20 cellular contexts compared by ENCODE assay signal in the genomic region with DNA sequence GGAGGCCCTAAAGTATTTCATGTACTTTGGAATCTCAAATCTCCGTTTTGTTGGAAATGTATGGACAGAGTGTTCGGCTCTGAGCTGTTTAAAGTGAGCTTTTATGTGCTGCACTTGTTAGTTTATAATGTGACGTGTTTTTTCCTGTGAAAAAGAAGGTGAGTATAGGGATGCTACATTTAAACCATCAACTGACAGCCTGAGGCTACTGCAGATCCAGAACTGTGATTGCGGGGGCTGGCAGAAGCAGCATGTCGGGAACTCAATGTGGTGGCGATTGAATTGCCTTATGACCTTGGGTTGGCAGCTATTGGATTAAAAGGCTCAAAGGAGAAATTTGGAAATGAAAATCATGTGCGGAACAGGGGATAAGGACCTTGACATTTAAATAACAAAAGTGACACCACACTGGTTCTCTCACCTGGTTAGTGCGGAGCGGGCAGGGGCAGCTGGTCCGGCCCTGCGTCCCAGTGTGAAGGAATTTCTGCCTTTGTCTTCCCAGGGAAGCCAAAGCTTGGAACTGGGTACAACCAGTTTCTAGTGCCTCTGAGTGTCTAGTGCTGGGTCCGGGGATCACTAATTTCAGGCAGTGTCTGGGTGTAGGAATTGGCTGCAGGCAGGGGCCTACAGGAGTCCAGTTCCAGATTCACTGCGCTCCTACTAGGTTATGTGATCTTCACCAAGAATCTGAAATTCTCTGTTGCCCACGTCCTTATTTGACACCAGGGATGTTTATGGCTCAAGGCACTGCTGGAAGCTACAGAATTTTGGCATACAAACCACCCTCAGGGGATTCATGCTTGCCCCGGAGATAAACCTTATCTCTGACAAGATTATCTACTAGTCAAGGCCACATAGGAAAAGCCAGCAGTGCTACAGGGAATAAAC.
DNase-seq lines count a peak whose midpoint lies in the region; ATAC-seq and TF ChIP-seq lines count a peak whose summit lies in the region.
"Had no signal": no experiment of that assay in that cellular context is flagged by ENCODE, and none has a peak within 500 bp of the region (broad histone marks: within the 10 kb centered on the region; RNA-seq: fewer than 3 reads in every experiment).

No MANE protein-coding gene starts in this region.

- H3K4ac ChIP-seq in neuronal stem cell (ENCODE audit: low read length), result no peak overlapping the region

- H4K20me1 ChIP-seq in Loucy (ENCODE audit: insufficient read depth, low read length, poor library complexity, severe bottlenecking), result no peaks in the 10 kb centered on the region
- H4K20me1 ChIP-seq: BLaER1 treated with 17β-estradiol and CSF1 and Interleukin-3, amounts not matched to agents 10 nM and 100 nM had no signal

- H3K9ac ChIP-seq in Loucy (ENCODE audit: low read depth, low read length, poor library complexity, severe bottlenecking) (peak overlapping the region; percentile 15), endodermal cell (ENCODE audit: extremely low read depth, low read length, poor library complexity, severe bottlenecking) (no peak overlapping the region), neuronal stem cell (ENCODE audit: low read depth, low read length, poor library complexity) (no peak overlapping the region)
- H3K9ac ChIP-seq: BLaER1 treated with 17β-estradiol and CSF1 and Interleukin-3, amounts not matched to agents 10 nM and 100 nM; parathyroid adenoma had no signal

- POLR2A ChIA-PET in A673 (lab: Charles Lee; ENCODE audit: low non-redundant PET), result no interaction called here
- POLR2A ChIA-PET in CD8-positive, alpha-beta T cell (lab: Charles Lee), result no interaction called here
- POLR2A ChIA-PET in T-cell (lab: Charles Lee), result no interaction called here
- POLR2A ChIA-PET in CD4-positive, alpha-beta T cell (lab: Charles Lee), result no interaction called here

- H3K27me3 ChIP-seq in A673 (replicated peaks; ENCODE audit: insufficient read depth, low read depth, low read length, poor library complexity) (no peaks in the 10 kb centered on the region), Loucy (ENCODE audit: insufficient read depth, low read length, poor library complexity, severe bottlenecking) (no peaks in the 10 kb centered on the region), endodermal cell (ENCODE audit: control insufficient read depth, insufficient read depth, low read length, poor library complexity, severe bottlenecking) (peaks cover 48% of the 10 kb centered on the region), neuronal stem cell (ENCODE audit: control insufficient read depth in 3 of 3, insufficient read depth in 3 of 3, low read depth in 1 of 3, low read length in 3 of 3) (peaks cover 0 to 10% (median 0%) of the 10 kb centered on the region in 3 experiments)
- no peaks in the 10 kb centered on the region for H3K27me3 ChIP-seq in CD8-positive, alpha-beta T cell (ENCODE audit: insufficient read depth, low read length)
- H3K27me3 ChIP-seq in CD4-positive, alpha-beta T cell (ENCODE audit: control insufficient read depth, insufficient read depth, low read length), result peaks cover 4% of the 10 kb centered on the region
- H3K27me3 ChIP-seq: BLaER1 treated with 17β-estradiol and CSF1 and Interleukin-3, amounts not matched to agents 10 nM and 100 nM had no signal

- BruUV-seq in A673 (replicated peaks; lab: Mats Ljungman, UMichigan), result no TSS peak

- H3F3A ChIP-seq in Loucy (ENCODE audit: low read depth), result peaks cover 11% of the 10 kb centered on the region

- H3K9me3 Mint-ChIP-seq in endodermal cell (no peaks in the 10 kb centered on the region), T-cell (no peaks in the 10 kb centered on the region)
- no peaks in the 10 kb centered on the region for H3K9me3 Mint-ChIP-seq in CD8-positive, alpha-beta T cell
- no peaks in the 10 kb centered on the region for H3K9me3 Mint-ChIP-seq in CD4-positive, alpha-beta T cell
- H3K9me3 Mint-ChIP-seq: activated CD4-positive, alpha-beta memory T cell treated with anti-CD3 and anti-CD28 coated beads, Interleukin-2, amount 10 ng/mL, durations not matched to agents 7 days and 5 days; naive thymus-derived CD8-positive, alpha-beta T cell had no signal

- H3K4me2 ChIP-seq in Loucy (ENCODE audit: low read depth, low read length, poor library complexity, severe bottlenecking) (peak overlapping the region; percentile 75), neuronal stem cell (ENCODE audit: insufficient read depth, low read length, poor library complexity, severe bottlenecking) (no peak overlapping the region)
- H3K4me2 ChIP-seq: A549; BLaER1 treated with 17β-estradiol and CSF1 and Interleukin-3, amounts not matched to agents 10 nM and 100 nM had no signal

- H3K4me1 Mint-ChIP-seq in endodermal cell (peaks cover 32% of the 10 kb centered on the region), T-cell (peaks cover 10 to 20% (median 10%) of the 10 kb centered on the region in 3 donors)
- peaks cover 16% of the 10 kb centered on the region for H3K4me1 Mint-ChIP-seq in CD8-positive, alpha-beta T cell (ENCODE audit: low read depth)
- peaks cover 12% of the 10 kb centered on the region for H3K4me1 Mint-ChIP-seq in CD4-positive, alpha-beta T cell (ENCODE audit: low read depth)

- intact Hi-C loops in A673 (cut with micrococcal nuclease; ENCODE audit: unreplicated experiment), result loop anchor here (10.0 kb wide), 1 partner anchor 240 kb away; a partner anchor contains a TSS
- intact Hi-C loops in CD8-positive, alpha-beta T cell (cut with DNase I, micrococcal nuclease), result no loop called here
- intact Hi-C loops in CD4-positive, alpha-beta T cell (cut with DNase I, micrococcal nuclease), result no loop called here

- H3K4me1 ChIP-seq in A673 (ENCODE audit: insufficient read depth, low read length, poor library complexity, severe bottlenecking) (peaks cover 37% of the 10 kb centered on the region), Loucy (ENCODE audit: insufficient read depth, low read length, poor library complexity, severe bottlenecking) (peaks cover 56% of the 10 kb centered on the region), endodermal cell (ENCODE audit: control insufficient read depth, insufficient read depth, low read length) (peaks cover 11% of the 10 kb centered on the region), neuronal stem cell (ENCODE audit: control insufficient read depth in 2 of 2, insufficient read depth in 1 of 2, low read depth in 1 of 2, low read length in 2 of 2) (peaks cover 7 to 30% of the 10 kb centered on the region in 2 donors)
- H3K4me1 ChIP-seq in CD8-positive, alpha-beta T cell (ENCODE audit: insufficient read depth, low read length), result peaks cover 13% of the 10 kb centered on the region
- H3K4me1 ChIP-seq: A549; BLaER1 treated with 17β-estradiol and CSF1 and Interleukin-3, amounts not matched to agents 10 nM and 100 nM; parathyroid adenoma had no signal

- no peak for ATAC-seq in CD8-positive, alpha-beta T cell
- no peak for ATAC-seq in T-cell (replicated peaks in 1 of 4)
- no peak for ATAC-seq in CD4-positive, alpha-beta T cell (ENCODE audit: poor library complexity)
- ATAC-seq: A549; HCT116; naive thymus-derived CD8-positive, alpha-beta T cell; stimulated activated naive CD8-positive, alpha-beta T cell treated with anti-CD3 and anti-CD28 coated beads, Interleukin-15, Interleukin-2, amounts not matched to agents 100 U/mL and 50 U/mL, for 24 hours had no signal

- H3K36me3 ChIP-seq in A673 (ENCODE audit: insufficient read depth, low read length, poor library complexity, severe bottlenecking) (no peaks in the 10 kb centered on the region), Loucy (ENCODE audit: insufficient read depth, low read length) (no peaks in the 10 kb centered on the region), endodermal cell (ENCODE audit: control insufficient read depth, insufficient read depth, low read length) (no peaks in the 10 kb centered on the region), neuronal stem cell (replicated peaks in 1 of 2; ENCODE audit: control insufficient read depth in 2 of 2, insufficient read depth in 2 of 2, low read length in 2 of 2) (no peaks in the 10 kb centered on the region)
- H3K36me3 ChIP-seq in CD8-positive, alpha-beta T cell (ENCODE audit: insufficient read depth, low read length), result no peaks in the 10 kb centered on the region
- H3K36me3 ChIP-seq: BLaER1 treated with 17β-estradiol and CSF1 and Interleukin-3, amounts not matched to agents 10 nM and 100 nM had no signal

- H3K4me3 ChIP-seq in A673 (ENCODE audit: low read depth, low read length, poor library complexity, severe bottlenecking) (no peak overlapping the region), Loucy (ENCODE audit: low read length, poor library complexity, severe bottlenecking) (peak overlapping the region; percentile 44), endodermal cell (ENCODE audit: low read length) (no peak overlapping the region), neuronal stem cell (ENCODE audit: low read length in 2 of 2) (no peak overlapping the region)
- no peak overlapping the region for H3K4me3 ChIP-seq in CD8-positive, alpha-beta T cell (ENCODE audit: low read depth, low read length)
- H3K4me3 ChIP-seq: A549; BLaER1 treated with 17β-estradiol and CSF1 and Interleukin-3, amounts not matched to agents 10 nM and 100 nM; dorsolateral prefrontal cortex had no signal

- H2BK5ac ChIP-seq in neuronal stem cell (ENCODE audit: low read length), result no peak overlapping the region

- no peaks in the 10 kb centered on the region for H3K79me2 ChIP-seq in Loucy (ENCODE audit: insufficient read depth, low read length)
- H3K79me2 ChIP-seq: parathyroid adenoma had no signal

- H2BK12ac ChIP-seq in neuronal stem cell (ENCODE audit: low read length), result no peak overlapping the region

- H3K23ac ChIP-seq in neuronal stem cell (ENCODE audit: low read depth, low read length, poor library complexity), result no peak overlapping the region

- CTCF ChIA-PET in A673 (lab: Charles Lee), result no interaction called here
- CTCF ChIA-PET in CD8-positive, alpha-beta T cell (lab: Charles Lee), result interaction anchor here (1.0 to 1.6 kb wide), 3 partner anchors 19 to 46 kb away, joined by 3 to 5 read pairs (median 3); no protein-coding TSS in a partner anchor
- CTCF ChIA-PET in T-cell (lab: Charles Lee), result no interaction called here
- CTCF ChIA-PET in CD4-positive, alpha-beta T cell (lab: Charles Lee), result no interaction called here

- no peak overlapping the region for H2BK120ac ChIP-seq in neuronal stem cell (ENCODE audit: low read depth, low read length)

- H3K18ac ChIP-seq in neuronal stem cell (ENCODE audit: low read length), result no peak overlapping the region

- H2AFZ ChIP-seq in Loucy (ENCODE audit: low read length), result no peak overlapping the region
- peak overlapping the region; percentile 12 for H2AFZ ChIP-seq in neuronal stem cell (ENCODE audit: low read length)
- H2AFZ ChIP-seq: parathyroid adenoma had no signal

- no peak overlapping the region for H2BK15ac ChIP-seq in neuronal stem cell (ENCODE audit: low read length)

- H3K9me2 ChIP-seq in Loucy (replicated peaks; ENCODE audit: low read depth, low read length), result no peaks in the 10 kb centered on the region

- 49 to 68% methylated on average over 15 of the region's 15 CpGs for WGBS in endodermal cell (ENCODE audit: insufficient coverage in 1 of 2, insufficient read length in 1 of 2), 2 experiments
- no CpG with 5 or more reads among the region's 15 CpGs for WGBS in neuronal stem cell (ENCODE audit: extremely low coverage in 2 of 2, insufficient read length in 2 of 2, insufficient replicate concordance in 1 of 2), 2 donors

- no peak overlapping the region for H3K14ac ChIP-seq in neuronal stem cell (ENCODE audit: low read length)

- H3K36me3 Mint-ChIP-seq in endodermal cell (ENCODE audit: low read depth) (no peaks in the 10 kb centered on the region), T-cell (no peaks in the 10 kb centered on the region)
- no peaks in the 10 kb centered on the region for H3K36me3 Mint-ChIP-seq in CD8-positive, alpha-beta T cell
- H3K36me3 Mint-ChIP-seq in CD4-positive, alpha-beta T cell (ENCODE audit: low read depth), result no peaks in the 10 kb centered on the region

- H3K9me3 ChIP-seq in A673 (ENCODE audit: low read depth, low read length, poor library complexity, severe bottlenecking), result no peaks in the 10 kb centered on the region
- H3K9me3 ChIP-seq in Loucy (ENCODE audit: insufficient read depth, low read depth, low read length), result no peaks in the 10 kb centered on the region
- H3K9me3 ChIP-seq in endodermal cell (ENCODE audit: control insufficient read depth, low read length), result no peaks in the 10 kb centered on the region
- H3K9me3 ChIP-seq in neuronal stem cell (replicated peaks in 1 of 2; ENCODE audit: control insufficient read depth in 2 of 2, insufficient read depth in 1 of 2, low read depth in 1 of 2, low read length in 2 of 2), result no peaks in the 10 kb centered on the region
- H3K9me3 ChIP-seq in CD8-positive, alpha-beta T cell (ENCODE audit: low read length), result no peaks in the 10 kb centered on the region
- no peaks in the 10 kb centered on the region for H3K9me3 ChIP-seq in CD4-positive, alpha-beta T cell (ENCODE audit: control insufficient read depth, low read length)
- H3K9me3 ChIP-seq: A549; BLaER1 treated with 17β-estradiol and CSF1 and Interleukin-3, amounts not matched to agents 10 nM and 100 nM had no signal

- H4K8ac ChIP-seq in neuronal stem cell (ENCODE audit: low read depth, low read length), result no peak overlapping the region

- no peak overlapping the region for H4K91ac ChIP-seq in neuronal stem cell (ENCODE audit: low read depth, low read length, poor library complexity)

- peak overlapping the region; percentile 19 for H3K27ac ChIP-seq in A673 (ENCODE audit: low read depth, low read length, poor library complexity, severe bottlenecking)
- H3K27ac ChIP-seq in endodermal cell (ENCODE audit: low read depth, low read length), result no peak overlapping the region
- no peak overlapping the region for H3K27ac ChIP-seq in neuronal stem cell (replicated peaks; ENCODE audit: low read length)
- no peak overlapping the region for H3K27ac ChIP-seq in CD8-positive, alpha-beta T cell (ENCODE audit: low read depth, low read length)
- H3K27ac ChIP-seq in CD4-positive, alpha-beta T cell (ENCODE audit: low read depth, low read length), result no peak overlapping the region
- H3K27ac ChIP-seq: A549; BLaER1 treated with 17β-estradiol and CSF1 and Interleukin-3, amounts not matched to agents 10 nM and 100 nM; parathyroid adenoma had no signal

- H3K27me3 Mint-ChIP-seq in endodermal cell (ENCODE audit: insufficient read depth) (peaks cover 41% of the 10 kb centered on the region), T-cell (peaks cover 3 to 4% of the 10 kb centered on the region in 2 donors)
- H3K27me3 Mint-ChIP-seq in CD8-positive, alpha-beta T cell (ENCODE audit: low read depth), result peaks cover 5% of the 10 kb centered on the region
- peaks cover 17% of the 10 kb centered on the region for H3K27me3 Mint-ChIP-seq in CD4-positive, alpha-beta T cell

- H2AK5ac ChIP-seq in neuronal stem cell (ENCODE audit: low read depth, low read length), result no peak overlapping the region

- no peak overlapping the region for H3K27ac Mint-ChIP-seq in endodermal cell
- H3K27ac Mint-ChIP-seq in CD8-positive, alpha-beta T cell, result no peak overlapping the region
- no peak overlapping the region for H3K27ac Mint-ChIP-seq in T-cell
- H3K27ac Mint-ChIP-seq in CD4-positive, alpha-beta T cell, result no peak overlapping the region
- H3K27ac Mint-ChIP-seq: activated CD4-positive, alpha-beta memory T cell treated with anti-CD3 and anti-CD28 coated beads, Interleukin-2, amount 10 ng/mL, durations not matched to agents 7 days and 5 days had no signal

- no peak for TF ChIP-seq CTCF in A673 (conservative IDR thresholded peaks at IDR 0.05; ENCODE audit: low read depth, low read length)
- TF ChIP-seq CTCF in Loucy (conservative IDR thresholded peaks at IDR 0.05; ENCODE audit: low read length), result no peak
- no peak for TF ChIP-seq CTCF in endodermal cell (conservative IDR thresholded peaks at IDR 0.05)
- no peak for TF ChIP-seq CTCF in CD8-positive, alpha-beta T cell (IDR thresholded peaks at IDR 0.05)
- TF ChIP-seq CTCF in CD4-positive, alpha-beta T cell (IDR thresholded peaks at IDR 0.05), result no peak

- DNase-seq in A673 (ENCODE audit: low spot score) (peak; percentile 17), endodermal cell (peak; percentile 81), neuronal stem cell (ENCODE audit: low spot score) (no peak), activated gamma-delta T cell treated with Interleukin-2 at 50 U/mL for 16 hours (no peak), T-cell (no peak)
- DNase-seq in CD8-positive, alpha-beta T cell, result no peak
- no peak for DNase-seq in CD4-positive, alpha-beta T cell
- DNase-seq: activated CD4-positive, alpha-beta memory T cell treated with anti-CD3 and anti-CD28 coated beads, Interleukin-2, amount 10 ng/mL, durations not matched to agents 7 days and 5 days; activated naive CD4-positive, alpha-beta T cell; foreskin melanocyte; naive thymus-derived CD8-positive, alpha-beta T cell; NCI-H526; SHP77; stimulated activated naive CD8-positive, alpha-beta T cell treated with anti-CD3 and anti-CD28 coated beads, Interleukin-15, Interleukin-2, amounts not matched to agents 100 U/mL and 50 U/mL, for 24 hours had no signal

- no peaks in the 10 kb centered on the region for H3K79me1 ChIP-seq in neuronal stem cell (ENCODE audit: low read depth, low read length)

- H3K4me3 Mint-ChIP-seq in endodermal cell, result no peak overlapping the region
- no peak overlapping the region for H3K4me3 Mint-ChIP-seq in CD8-positive, alpha-beta T cell
- H3K4me3 Mint-ChIP-seq in T-cell, result no peak overlapping the region
- no peak overlapping the region for H3K4me3 Mint-ChIP-seq in CD4-positive, alpha-beta T cell
- H3K4me3 Mint-ChIP-seq: activated CD4-positive, alpha-beta memory T cell treated with anti-CD3 and anti-CD28 coated beads, Interleukin-2, amount 10 ng/mL, durations not matched to agents 7 days and 5 days; naive thymus-derived CD8-positive, alpha-beta T cell had no signal

Comparison
In these comparisons a context has a peak if more than half of its experiments do, and no peak if none do; other contexts are left out.
1. DNase-seq: peak in A673 (single experiment) and endodermal cell (single experiment); none in neuronal stem cell (single experiment), CD8-positive, alpha-beta T cell (0 of 7), activated gamma-delta T cell treated with Interleukin-2 at 50 U/mL for 16 hours (single experiment), T-cell (0 of 34) and CD4-positive, alpha-beta T cell (0 of 10).